Comparison of ENCODE assay signal across 8 cellular contexts in the genomic region with DNA sequence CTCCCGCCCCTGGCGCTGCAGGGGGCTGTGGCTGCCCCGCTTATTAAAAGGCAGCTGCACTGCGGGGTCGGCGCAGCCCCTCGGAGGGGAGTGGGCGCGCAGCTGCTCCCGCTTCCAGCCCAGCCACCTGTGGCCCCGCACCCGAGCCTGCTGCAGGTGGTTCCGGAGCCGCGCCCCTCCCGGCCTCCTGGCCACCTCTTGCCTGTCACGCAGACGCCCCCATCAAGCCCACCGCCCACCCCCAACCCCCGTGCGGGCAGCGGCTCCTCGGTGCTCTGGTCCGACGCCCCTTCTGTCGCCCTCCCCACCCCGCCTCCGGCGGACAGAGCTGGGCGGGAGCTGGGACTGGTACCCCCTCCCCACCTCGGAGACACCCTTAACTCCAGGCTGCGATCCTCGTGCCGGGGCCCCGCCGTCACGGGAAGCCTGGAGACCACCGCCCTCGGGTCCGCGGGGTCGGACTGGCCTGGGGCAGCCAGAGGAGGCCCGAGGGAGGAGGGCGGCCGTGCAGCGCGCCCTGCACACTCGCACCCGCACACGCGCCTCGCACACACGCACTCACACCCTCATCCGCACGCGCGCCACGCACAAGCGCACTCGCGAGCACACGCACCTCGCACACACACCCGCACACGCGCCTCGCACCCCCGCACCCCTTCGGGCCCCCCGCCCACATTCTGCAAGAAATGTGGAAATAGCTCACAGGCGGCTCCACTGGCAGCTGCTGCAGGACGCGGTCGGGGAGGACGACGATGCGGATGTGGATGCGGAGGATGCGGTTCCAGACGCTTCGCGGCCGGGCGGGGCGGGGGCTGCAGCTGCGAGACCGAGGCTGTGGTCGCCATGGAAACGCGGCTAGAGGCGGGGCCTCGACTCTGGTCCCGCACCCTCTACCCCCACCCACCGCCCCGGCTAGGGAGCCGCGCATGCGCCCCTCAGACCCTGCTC. TPM values are rescaled to one million over a fixed set of nuclear protein-coding genes. Genes with fewer than 3 reads are reported as not detected.
A peak's percentile ranks its signal among the peaks of the same experiment; 100 is the strongest.
DNase-seq lines count a peak whose midpoint lies in the region; ATAC-seq and TF ChIP-seq lines count a peak whose summit lies in the region.

A gene with protein sequence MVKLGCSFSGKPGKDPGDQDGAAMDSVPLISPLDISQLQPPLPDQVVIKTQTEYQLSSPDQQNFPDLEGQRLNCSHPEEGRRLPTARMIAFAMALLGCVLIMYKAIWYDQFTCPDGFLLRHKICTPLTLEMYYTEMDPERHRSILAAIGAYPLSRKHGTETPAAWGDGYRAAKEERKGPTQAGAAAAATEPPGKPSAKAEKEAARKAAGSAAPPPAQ (minus strand): TSS at position 766 of the 948 bp plus-strand sequence. CDS start 7,907 bp downstream, outside the sequence.

- ATAC-seq in naive thymus-derived CD8-positive, alpha-beta T cell: peak; percentile 52 to 60
- ATAC-seq in HG02970 (IDR thresholded peaks at IDR 0.05; ENCODE audit: low FRiP score, unreplicated experiment): no peak

- peaks cover 0 to 8% (median 0%) of the 10 kb centered on the region in 5 donors for H3K27me3 Mint-ChIP-seq in naive thymus-derived CD8-positive, alpha-beta T cell

- peaks cover 0 to 9% (median 0%) of the 10 kb centered on the region in 9 donors for H3K9me3 Mint-ChIP-seq in naive thymus-derived CD8-positive, alpha-beta T cell

- H3K27ac Mint-ChIP-seq in naive thymus-derived CD8-positive, alpha-beta T cell: peak within 1 kb of the TSS in 8 of 10 donors; percentile 83 to 97 (median 93)

- POLR2A ChIA-PET in naive thymus-derived CD8-positive, alpha-beta T cell (lab: Charles Lee): interaction anchor here (0.9 to 2.4 kb wide), 8 partner anchors 10 to 58 kb away, joined by 3 to 11 read pairs (median 4); a partner anchor contains a TSS

- H3K36me3 Mint-ChIP-seq in naive thymus-derived CD8-positive, alpha-beta T cell: no peaks in the 10 kb centered on the region

- peak within 1 kb of the TSS in 9 of 10 donors; percentile 67 to 85 (median 77) for H3K4me3 Mint-ChIP-seq in naive thymus-derived CD8-positive, alpha-beta T cell

- DNase-seq in GM20000 (ENCODE audit: low spot score) (peak; percentile 79), caudate nucleus (lab: John Stamatoyannopoulos, UW) (peak in 53 of 61 donors; percentile 18 to 93 (median 76)), AG08395 (ENCODE audit: low spot score) (no peak), DMS79 (lab: John Stamatoyannopoulos, UW) (no peak)
- peak; percentile 27 to 82 (median 63) for DNase-seq in activated CD4-positive, CD25-positive, alpha-beta regulatory T cell (lab: John Stamatoyannopoulos, UW)
- DNase-seq in naive thymus-derived CD8-positive, alpha-beta T cell: peak; percentile 78 to 97 (median 88)
- DNase-seq in stimulated activated naive CD4-positive, alpha-beta T cell (lab: John Stamatoyannopoulos, UW): peak; percentile 84 to 92 (median 88)

- peak within 1 kb of the TSS; percentile 80 for H3K27ac ChIP-seq in caudate nucleus (ENCODE audit: low read depth, low read length)

- no peak for TF ChIP-seq CTCF in GM20000 (IDR thresholded peaks at IDR 0.05; ENCODE audit: extremely low read depth, missing control alignments)

- peaks cover 2 to 7% (median 7%) of the 10 kb centered on the region in 4 donors for H3K4me1 Mint-ChIP-seq in naive thymus-derived CD8-positive, alpha-beta T cell

RNA-seq across cellular contexts. Expression of the gene that starts here (rescaled TPM):
- total RNA-seq in naive thymus-derived CD8-positive, alpha-beta T cell: 1 to 10 TPM; 5.9 to 6.9 TPM
- under 1 TPM; 0.22 to 0.44 (median 0.26) TPM for polyA plus RNA-seq in naive thymus-derived CD8-positive, alpha-beta T cell

Comparison
In these comparisons a context has a peak if more than half of its experiments do, and no peak if none do; other contexts are left out.
1. DNase-seq: peak in GM20000 (single experiment), activated CD4-positive, CD25-positive, alpha-beta regulatory T cell (4 of 4), caudate nucleus (53 of 61), naive thymus-derived CD8-positive, alpha-beta T cell (10 of 10) and stimulated activated naive CD4-positive, alpha-beta T cell (6 of 6); none in AG08395 (single experiment) and DMS79 (single experiment).